16 cellular contexts compared by ENCODE assay signal in genomic region chr18:8708670-8709069, GRCh38. TPM values are rescaled to one million over a fixed set of nuclear protein-coding genes. Genes with fewer than 3 reads are reported as not detected.
A peak's percentile ranks its signal among the peaks of the same experiment; 100 is the strongest.
DNase-seq lines count a peak whose midpoint lies in the region; TF ChIP-seq lines count a peak whose summit lies in the region.
"Had no signal": no experiment of that assay in that cellular context is flagged by ENCODE, and none has a peak within 500 bp of the region (broad histone marks: within the 10 kb centered on the region; RNA-seq: fewer than 3 reads in every experiment).

No MANE protein-coding gene starts in this region.

- POLR2A ChIA-PET in MCF 10A (lab: Yijun Ruan, JAX) = no interaction called here

- no peak overlapping the region for H3K9ac ChIP-seq in mammary epithelial cell (ENCODE audit: insufficient read depth, low read length)
- no peak overlapping the region for H3K9ac ChIP-seq in mesendoderm (ENCODE audit: low read length)

- H3K56ac ChIP-seq in mesendoderm (ENCODE audit: low read length) = peak overlapping the region; percentile 31

- dilution Hi-C loops in mammary epithelial cell (cut with HindIII; ENCODE audit: low sequenced_read_pairs) = no loop called here

- H3K4me3 Mint-ChIP-seq in MCF 10A (ENCODE audit: unreplicated experiment) (no peak overlapping the region), brain (peak overlapping the region; percentile 96 to 100 (median 99))
- H3K4me3 Mint-ChIP-seq: activated naive CD4-positive, alpha-beta T cell treated with anti-CD3 and anti-CD28 coated beads, Interleukin-2, amount 50 U/mL, for 24 hours; effector memory CD8-positive, alpha-beta T cell; T-helper 2 cell treated with Interferon-gamma antibody and Interleukin-4, amounts not matched to agents 5 μg/mL and 100 μg/mL, for 36 hours had no signal

- no peaks in the 10 kb centered on the region for H4K20me1 ChIP-seq in mammary epithelial cell (ENCODE audit: insufficient read depth, low read length)

- no peak overlapping the region for H2BK15ac ChIP-seq in mesendoderm (replicated peaks; ENCODE audit: low read depth)

- intact Hi-C loops in mammary epithelial cell (cut with micrococcal nuclease) (loop anchor here (5.0 kb wide), 2 partner anchors 79 to 429 kb away; partner anchors contain the start of gene ANKRD12), MCF 10A (cut with micrococcal nuclease) (loop anchor here (5.0 kb wide), 1 partner anchor 94 kb away; no protein-coding TSS in a partner anchor), thyroid gland (cut with DNase I) (no loop called here), ascending aorta (cut with DNase I) (loop anchor here (10.0 kb wide), 2 partner anchors 426 to 766 kb away; partner anchors contain the start of genes ANKRD12 and RALBP1)

- H3K36me3 Mint-ChIP-seq in MCF 10A (ENCODE audit: insufficient read depth, unreplicated experiment) (peaks cover 7% of the 10 kb centered on the region), brain (peaks cover 39% of the 10 kb centered on the region)

- H2BK120ac ChIP-seq in mesendoderm (ENCODE audit: low read depth, low read length) = no peak overlapping the region

- DNase-seq in mammary epithelial cell = no peak
- DNase-seq in MCF 10A (ENCODE audit: unreplicated experiment) = no peak
- DNase-seq in mesendoderm = no peak
- DNase-seq in thyroid gland = no peak
- DNase-seq in stimulated activated CD4-positive, alpha-beta T cell treated with anti-CD3 and anti-CD28 coated beads, Interleukin-15, amount 100 ng/mL, for 24 hours = no peak
- no peak for DNase-seq in ascending aorta (ENCODE audit: low spot score in 2 of 2)
- DNase-seq in DMS 273 (lab: John Stamatoyannopoulos, UW; ENCODE audit: unreplicated experiment) = no peak
- DNase-seq: activated T-cell treated with anti-CD3 and anti-CD28 coated beads for 4 hours; Caco-2; effector memory CD8-positive, alpha-beta T cell; left cardiac atrium; NCI-H1694 treated with DMSO at 0.1 percent for 48 hours; NCI-H526 treated with DMSO at 0.1 percent for 48 hours had no signal

- no peak for TF ChIP-seq POLR2A in thyroid gland (IDR thresholded peaks at IDR 0.05)

- in situ Hi-C loops in mammary epithelial cell (cut with MboI; ENCODE audit: low sequenced_read_pairs in 2 of 2) = loop anchor here in 1 of 2 donors (10.0 kb wide), 1 partner anchor 276 kb away; no protein-coding TSS in a partner anchor

- H2AK5ac ChIP-seq in mesendoderm (ENCODE audit: low read length) = no peak overlapping the region

- no peak overlapping the region for H4K8ac ChIP-seq in mesendoderm (ENCODE audit: low read depth, low read length)

- H3K9me3 ChIP-seq in mammary epithelial cell (replicated peaks; ENCODE audit: insufficient read depth, low read length) (no peaks in the 10 kb centered on the region), thyroid gland (no peaks in the 10 kb centered on the region), ascending aorta (no peaks in the 10 kb centered on the region)
- H3K9me3 ChIP-seq: Caco-2 had no signal

- H3K27me3 ChIP-seq in mammary epithelial cell (ENCODE audit: insufficient read depth, low read length) (no peaks in the 10 kb centered on the region), mesendoderm (ENCODE audit: insufficient read depth, low read length, poor library complexity) (no peaks in the 10 kb centered on the region), thyroid gland (no peaks in the 10 kb centered on the region), ascending aorta (no peaks in the 10 kb centered on the region)

- H3K27me3 Mint-ChIP-seq in MCF 10A (ENCODE audit: insufficient read depth, unreplicated experiment) (no peaks in the 10 kb centered on the region), brain (peaks cover 13% of the 10 kb centered on the region)

- H3K27ac Mint-ChIP-seq in MCF 10A (ENCODE audit: low read depth, unreplicated experiment) = no peak overlapping the region
- peak overlapping the region in 2 of 5 experiments; percentile 71 to 95 for H3K27ac Mint-ChIP-seq in brain
- H3K27ac Mint-ChIP-seq: activated naive CD4-positive, alpha-beta T cell treated with anti-CD3 and anti-CD28 coated beads, Interleukin-2, amount 50 U/mL, for 24 hours; effector memory CD8-positive, alpha-beta T cell; T-helper 2 cell treated with Interferon-gamma antibody and Interleukin-4, amounts not matched to agents 5 μg/mL and 100 μg/mL, for 36 hours had no signal

- BruUV-seq in mammary epithelial cell (replicated peaks; lab: Mats Ljungman, UMichigan) (no TSS peak), MCF 10A (replicated peaks; lab: Mats Ljungman, UMichigan) (no TSS peak)

- no peak overlapping the region for H3K23ac ChIP-seq in mesendoderm (ENCODE audit: low read length)

- WGBS in mammary epithelial cell (ENCODE audit: low coverage, missing lambda C conversion rate) = 95% methylated on average over 9 of the region's 9 CpGs
- WGBS in mesendoderm (ENCODE audit: extremely low coverage, insufficient coverage, low lambda C conversion rate) = no CpG with 5 or more reads among the region's 9 CpGs
- 88 to 92% methylated on average over 9 of the region's 9 CpGs for WGBS in thyroid gland, 2 donors

- no peak overlapping the region for H4K5ac ChIP-seq in mesendoderm (ENCODE audit: low read length)

- H3K4me1 Mint-ChIP-seq in MCF 10A (ENCODE audit: insufficient read depth, unreplicated experiment) (peaks cover 21% of the 10 kb centered on the region), brain (peaks cover 58% of the 10 kb centered on the region)

- CTCF ChIA-PET in mammary epithelial cell (lab: Charles Lee; ENCODE audit: low non-redundant PET) (no interaction called here), MCF 10A (lab: Yijun Ruan, JAX) (interaction anchor here (0.6 to 0.9 kb wide), 3 partner anchors 259 to 320 kb away, joined by 3 to 5 read pairs (median 3); no protein-coding TSS in a partner anchor)

- H2BK5ac ChIP-seq in mesendoderm (ENCODE audit: low read length) = no peak overlapping the region

- peaks cover 9% of the 10 kb centered on the region for H3K79me1 ChIP-seq in mesendoderm (ENCODE audit: low read length)

- H3K4me1 ChIP-seq in mammary epithelial cell (ENCODE audit: insufficient read depth, low read length) (peaks cover 11% of the 10 kb centered on the region), mesendoderm (ENCODE audit: control insufficient read depth, low read depth, low read length) (peaks cover 7% of the 10 kb centered on the region), thyroid gland (peaks cover 6 to 19% of the 10 kb centered on the region in 2 donors), ascending aorta (peaks cover 4 to 11% of the 10 kb centered on the region in 2 donors)

- no peak overlapping the region for H2AFZ ChIP-seq in mammary epithelial cell (ENCODE audit: low read depth, low read length)

- H3K18ac ChIP-seq in mesendoderm (ENCODE audit: low read length) = no peak overlapping the region

- H3K4ac ChIP-seq in mesendoderm (ENCODE audit: low read depth, low read length) = no peak overlapping the region

- H3K27ac ChIP-seq in mammary epithelial cell (ENCODE audit: insufficient read depth, low read depth, low read length) = no peak overlapping the region
- H3K27ac ChIP-seq in mesendoderm (ENCODE audit: low read depth, low read length) = no peak overlapping the region
- no peak overlapping the region for H3K27ac ChIP-seq in thyroid gland
- H3K27ac ChIP-seq in ascending aorta = no peak overlapping the region

- H3K36me3 ChIP-seq in mammary epithelial cell (ENCODE audit: insufficient read depth, low read length) (peaks cover 5% of the 10 kb centered on the region), mesendoderm (ENCODE audit: control insufficient read depth, insufficient read depth, low read length) (no peaks in the 10 kb centered on the region), thyroid gland (no peaks in the 10 kb centered on the region), ascending aorta (no peaks in the 10 kb centered on the region)

- TF ChIP-seq CTCF in mammary epithelial cell (conservative IDR thresholded peaks at IDR 0.05 in 1 of 2, IDR thresholded peaks at IDR 0.05 in 1 of 2; ENCODE audit: extremely low read depth in 1 of 2, insufficient read depth in 1 of 2, low read depth in 1 of 2, low read length in 2 of 2) (no peak), MCF 10A (IDR thresholded peaks at IDR 0.05; ENCODE audit: unreplicated experiment) (no peak), brain (conservative IDR thresholded peaks at IDR 0.05) (no peak), thyroid gland (IDR thresholded peaks at IDR 0.05) (no peak), ascending aorta (IDR thresholded peaks at IDR 0.05) (no peak)

- H3K4me3 ChIP-seq in mammary epithelial cell (replicated peaks in 1 of 3; ENCODE audit: insufficient read depth in 1 of 3, low read depth in 2 of 3, low read length in 3 of 3) = no peak overlapping the region
- H3K4me3 ChIP-seq in mesendoderm (ENCODE audit: low read length) = no peak overlapping the region
- no peak overlapping the region for H3K4me3 ChIP-seq in thyroid gland (replicated peaks in 1 of 3)
- no peak overlapping the region for H3K4me3 ChIP-seq in ascending aorta

- H3K9me3 Mint-ChIP-seq in MCF 10A (ENCODE audit: unreplicated experiment) (no peaks in the 10 kb centered on the region), brain (peaks cover 3 to 11% (median 7%) of the 10 kb centered on the region in 5 experiments)
- H3K9me3 Mint-ChIP-seq: activated naive CD4-positive, alpha-beta T cell treated with anti-CD3 and anti-CD28 coated beads, Interleukin-2, amount 50 U/mL, for 24 hours; effector memory CD8-positive, alpha-beta T cell; T-helper 2 cell treated with Interferon-gamma antibody and Interleukin-4, amounts not matched to agents 5 μg/mL and 100 μg/mL, for 36 hours had no signal

- peaks cover 64% of the 10 kb centered on the region for H3K79me2 ChIP-seq in mammary epithelial cell (ENCODE audit: insufficient read depth, low read length)
- peaks cover 48% of the 10 kb centered on the region for H3K79me2 ChIP-seq in mesendoderm (ENCODE audit: control insufficient read depth, insufficient read depth, low read length)

- H3K4me2 ChIP-seq in mammary epithelial cell (ENCODE audit: insufficient read depth, low read depth, low read length) (peak overlapping the region; percentile 96), mesendoderm (ENCODE audit: low read length) (no peak overlapping the region)

RNA-seq across cellular contexts. Expression of gene MTCL1, which starts 3.3 kb away (rescaled TPM):
- total RNA-seq in mammary epithelial cell (10 to 100 TPM; 14.2 to 33.5 TPM), MCF 10A (2022) (11.6 and 19.8 TPM in 2 replicates), thyroid gland (1 to 10 TPM; 2.0 to 3.2 (median 2.5) TPM), ascending aorta (105 TPM)
- polyA plus RNA-seq in mammary epithelial cell (10.3 TPM), brain (ENCODE audit: insufficient read depth, low read depth, low replicate concordance) (26.5 TPM)
- polyA minus RNA-seq in mammary epithelial cell = 100 TPM
- polyA plus RNA-seq in mesendoderm (2013, experiment 1 of 2) = 34.1 TPM
- 35.6 TPM for polyA plus RNA-seq in mesendoderm (2013, experiment 2 of 2)
